Comparison of ENCODE assay signal across 8 cellular contexts in genomic region chr6:20202070-20202658, GRCh38. TPM values are rescaled to one million over a fixed set of nuclear protein-coding genes. Genes with fewer than 3 reads are reported as not detected.
DNase-seq lines count a peak whose midpoint lies in the region; ATAC-seq and TF ChIP-seq lines count a peak whose summit lies in the region.

No MANE protein-coding gene starts in this region.

- ATAC-seq in GM19438 (IDR thresholded peaks at IDR 0.05; ENCODE audit: low read depth, unreplicated experiment) (peak; percentile 64), HG03354 (IDR thresholded peaks at IDR 0.05; ENCODE audit: poor library complexity, severe bottlenecking, unreplicated experiment) (peak; percentile 89)

- H3K4me2 ChIP-seq in H9 (ENCODE audit: insufficient read depth, insufficient read length, low read length) = no peak overlapping the region

- no peak overlapping the region for H3K56ac ChIP-seq in H9 (ENCODE audit: insufficient read length, low read depth, low read length)

- no peaks in the 10 kb centered on the region for H3K79me1 ChIP-seq in H9 (ENCODE audit: insufficient read depth, low read depth, low read length, poor library complexity, severe bottlenecking)

- no peaks in the 10 kb centered on the region for H3K27me3 Mint-ChIP-seq in H9 (ENCODE audit: low read depth)

- no peak overlapping the region for H3K27ac ChIP-seq in iPS-20b (ENCODE audit: low read length)
- no peak overlapping the region for H3K27ac ChIP-seq in H9 (ENCODE audit: insufficient read length, low read depth, low read length)

- no peaks in the 10 kb centered on the region for H3K36me3 ChIP-seq in iPS-20b (ENCODE audit: insufficient read depth, low read depth, low read length)

- peak overlapping the region; percentile 48; the same call in 1 of the 2 replicates for H3K9ac ChIP-seq in iPS-20b (ENCODE audit: low read depth, low read length)
- no peak overlapping the region for H3K9ac ChIP-seq in H9 (ENCODE audit: extremely low read depth, insufficient read length, low read length)

- H2AK5ac ChIP-seq in H9 (ENCODE audit: insufficient read length, low read length) = no peak overlapping the region

- H3K4me3 Mint-ChIP-seq in H9 = no peak overlapping the region

- H3K9me3 ChIP-seq in iPS-20b (ENCODE audit: insufficient read depth, low read depth, low read length) (no peaks in the 10 kb centered on the region), H9 (ENCODE audit: control insufficient read depth, low read depth, low read length) (no peaks in the 10 kb centered on the region)

- H4K5ac ChIP-seq in H9 (ENCODE audit: insufficient read length, low read depth, low read length) = no peak overlapping the region

- H3T11ph ChIP-seq in H9 (ENCODE audit: low read length) = no peak overlapping the region

- H3K14ac ChIP-seq in H9 (ENCODE audit: insufficient read depth, low read length) = no peak overlapping the region

- peaks cover 0 to 4% (median 0%) of the 10 kb centered on the region in 3 experiments; a peak in 2 of 7 replicates for H3K36me3 Mint-ChIP-seq in H9 (ENCODE audit: insufficient read depth in 1 of 3, low read depth in 3 of 3)

- no peak overlapping the region for H3K4ac ChIP-seq in H9 (ENCODE audit: low read depth, low read length)

- H3K27me3 ChIP-seq in iPS-20b (ENCODE audit: insufficient read depth, low read length) = no peaks in the 10 kb centered on the region
- H3K27me3 ChIP-seq in H9 (ENCODE audit: insufficient read depth, low read length) = no peaks in the 10 kb centered on the region

- no peak overlapping the region for H2BK12ac ChIP-seq in H9 (ENCODE audit: insufficient read length, low read depth, low read length)

- no peak overlapping the region for H2AFZ ChIP-seq in H9 (ENCODE audit: low read length)

- no peak overlapping the region for H2BK15ac ChIP-seq in H9 (ENCODE audit: low read depth, low read length)

- H3K23ac ChIP-seq in H9 (ENCODE audit: insufficient read length, low read depth, low read length) = no peak overlapping the region

- no CpG with 5 or more reads among the region's 1 CpG for WGBS in H9 (ENCODE audit: extremely low coverage, insufficient read length, low lambda C conversion rate)

- no peak overlapping the region for H2BK5ac ChIP-seq in H9 (ENCODE audit: insufficient read length, low read length)

- no peak overlapping the region for H4K91ac ChIP-seq in H9 (ENCODE audit: insufficient read length, low read depth, low read length)

- no peak overlapping the region for H3K27ac Mint-ChIP-seq in H9

- H3K18ac ChIP-seq in H9 (ENCODE audit: insufficient read length, low read depth, low read length) = no peak overlapping the region

- DNase-seq in DMS153 treated with DMSO at 0.1 percent for 48 hours (lab: John Stamatoyannopoulos, UW; ENCODE audit: unreplicated experiment) (peak; percentile 41), SIG-M5 treated with dmso at 0.1 percent for 504 hours (lab: John Stamatoyannopoulos, UW; ENCODE audit: unreplicated experiment) (peak; percentile 68), activated gamma-delta T cell treated with Interleukin-2 at 50 U/mL for 16 hours (no peak), 8988T (no peak), H9 (no peak)

- no peak overlapping the region for H2BK120ac ChIP-seq in H9 (ENCODE audit: low read depth, low read length, poor library complexity, severe bottlenecking)

- no peak for TF ChIP-seq CTCF in H9 (conservative IDR thresholded peaks at IDR 0.05)

- no peak overlapping the region for H2BK20ac ChIP-seq in H9 (ENCODE audit: low read depth, low read length, poor library complexity, severe bottlenecking)

- peaks cover 3% of the 10 kb centered on the region; the same call in 1 of the 2 replicates for H3K79me2 ChIP-seq in H9 (ENCODE audit: insufficient read depth, low read length)

- no peaks in the 10 kb centered on the region for H3K23me2 ChIP-seq in H9 (ENCODE audit: insufficient read length, low read depth, low read length, poor library complexity, severe bottlenecking)

- H3K9me3 Mint-ChIP-seq in H9 = no peaks in the 10 kb centered on the region

- peaks cover 27% of the 10 kb centered on the region for H3K4me1 ChIP-seq in iPS-20b (ENCODE audit: insufficient read depth, low read length)
- H3K4me1 ChIP-seq in H9 (ENCODE audit: insufficient read depth, low read length) = peaks cover 13% of the 10 kb centered on the region; the same call in 1 of the 2 replicates

- H4K8ac ChIP-seq in H9 (replicated peaks; ENCODE audit: insufficient read length, low read depth, low read length) = no peak overlapping the region

- no peak overlapping the region for H3K4me3 ChIP-seq in iPS-20b (ENCODE audit: low read length)

- H4K20me1 ChIP-seq in H9 (ENCODE audit: control insufficient read depth, insufficient read depth, insufficient read length) = no peaks in the 10 kb centered on the region

- H3K4me1 Mint-ChIP-seq in H9 = peaks cover 52% of the 10 kb centered on the region in 2 experiments

RNA-seq across cellular contexts. Expression of gene MBOAT1, which starts 10.1 kb away (rescaled TPM):
- total RNA-seq in H9 (2021) = 9.6 and 9.9 TPM in 2 replicates

Comparison
In these comparisons a context has a peak if more than half of its experiments do, and no peak if none do; other contexts are left out.
1. DNase-seq: peak in DMS153 treated with DMSO at 0.1 percent for 48 hours (single experiment) and SIG-M5 treated with dmso at 0.1 percent for 504 hours (single experiment); none in activated gamma-delta T cell treated with Interleukin-2 at 50 U/mL for 16 hours (single experiment), 8988T (single experiment) and H9 (single experiment).